Comparison of ENCODE assay signal across 13 cellular contexts in the genomic region with DNA sequence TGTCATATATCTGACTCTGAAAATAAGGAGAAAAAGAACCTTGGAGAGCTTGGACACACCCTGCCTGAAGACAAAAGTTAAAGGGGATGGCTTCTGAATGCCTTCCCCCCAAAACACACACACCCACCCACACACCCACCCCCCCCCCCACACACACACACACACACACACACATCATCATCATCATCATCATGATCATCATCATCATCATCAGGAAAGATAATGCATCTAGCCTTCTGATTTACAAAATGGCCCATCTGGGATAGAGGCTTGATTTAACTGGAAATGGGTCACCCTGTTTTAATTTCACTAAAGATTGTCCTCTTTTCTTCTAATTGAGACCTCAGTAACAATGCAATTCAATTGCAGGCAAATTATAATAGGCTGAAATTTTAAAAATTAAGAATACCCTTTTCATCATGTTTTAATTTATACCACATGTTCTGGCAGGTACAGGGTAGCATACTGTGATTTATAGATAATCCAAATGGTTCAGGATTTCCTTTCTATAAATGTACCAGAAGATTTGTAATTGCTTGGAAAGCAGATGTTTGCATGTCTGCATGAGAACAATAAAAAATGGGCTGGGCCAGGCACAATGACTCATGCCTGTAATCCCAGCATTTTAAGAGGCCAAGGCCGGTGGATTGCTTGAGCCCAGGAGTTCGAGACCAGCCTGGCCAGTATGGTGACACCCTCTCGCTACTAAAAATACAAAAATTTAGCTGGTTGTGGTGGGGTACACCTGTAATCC. TPM values are rescaled to one million over a fixed set of nuclear protein-coding genes. Genes with fewer than 3 reads are reported as not detected.
DNase-seq lines count a peak whose midpoint lies in the region; ATAC-seq and TF ChIP-seq lines count a peak whose summit lies in the region.
"Had no signal": no experiment of that assay in that cellular context is flagged by ENCODE, and none has a peak within 500 bp of the region (broad histone marks: within the 10 kb centered on the region; RNA-seq: fewer than 3 reads in every experiment).

No MANE protein-coding gene starts in this region.

- no peak overlapping the region for H2BK12ac ChIP-seq in mesenchymal stem cell (ENCODE audit: low read length in 2 of 2)

- H3K23ac ChIP-seq in mesenchymal stem cell (ENCODE audit: low read length in 2 of 2) = no peak overlapping the region

- CTCF ChIA-PET in HEK293T (lab: Yijun Ruan, JAX) = no interaction called here

- no peak overlapping the region for H3K4ac ChIP-seq in mesenchymal stem cell (ENCODE audit: low read depth in 1 of 2, low read length in 2 of 2)

- no peak overlapping the region for H4K8ac ChIP-seq in mesenchymal stem cell (ENCODE audit: low read length)

- H3K27ac ChIP-seq in SK-N-MC = peak overlapping the region; percentile 92
- peak overlapping the region; percentile 67 for H3K27ac ChIP-seq in temporal lobe (ENCODE audit: low read depth, low read length)
- no peak overlapping the region for H3K27ac ChIP-seq in mesenchymal stem cell (ENCODE audit: low read length, poor library complexity, severe bottlenecking)
- H3K27ac ChIP-seq: 22Rv1 had no signal

- H3K14ac ChIP-seq in mesenchymal stem cell (ENCODE audit: low read length in 2 of 2) = no peak overlapping the region

- H3K4me3 ChIP-seq in SK-N-MC (peak overlapping the region; percentile 15; the same call in 1 of the 2 replicates), fibroblast of pulmonary artery (replicated peaks; ENCODE audit: low read depth, low read length) (no peak overlapping the region), mesenchymal stem cell (ENCODE audit: insufficient read depth in 1 of 2, low read depth in 1 of 2, low read length in 2 of 2) (no peak overlapping the region)

- H2AFZ ChIP-seq in mesenchymal stem cell (ENCODE audit: low read depth, low read length) = no peak overlapping the region

- H2AK5ac ChIP-seq in mesenchymal stem cell (ENCODE audit: low read length, severe bottlenecking) = no peak overlapping the region

- no peak overlapping the region for H3K9ac ChIP-seq in SK-N-MC (ENCODE audit: insufficient read length)
- H3K9ac ChIP-seq in mesenchymal stem cell (ENCODE audit: low read length) = no peak overlapping the region

- no peak overlapping the region for H3K4me2 ChIP-seq in mesenchymal stem cell (ENCODE audit: low read length, poor library complexity, severe bottlenecking)

- no peak overlapping the region for H4K91ac ChIP-seq in mesenchymal stem cell (ENCODE audit: low read length)

- peaks cover 6% of the 10 kb centered on the region for H3K4me1 ChIP-seq in mesenchymal stem cell (ENCODE audit: control insufficient read depth, insufficient read depth, low read depth, low read length)

- no peak overlapping the region for H2BK5ac ChIP-seq in mesenchymal stem cell (ENCODE audit: low read depth, low read length, poor library complexity, severe bottlenecking)

- POLR2A ChIA-PET in HEK293T (lab: Yijun Ruan, JAX) = interaction anchor here (1.1 kb wide), 1 partner anchor 11 kb away, joined by 4 read pairs; no protein-coding TSS in a partner anchor

- H3K36me3 ChIP-seq in SK-N-MC (ENCODE audit: insufficient read depth, low read length) (peaks cover 16% of the 10 kb centered on the region), mesenchymal stem cell (ENCODE audit: control insufficient read depth in 1 of 2, insufficient read depth in 2 of 2, low read depth in 1 of 2, low read length in 2 of 2) (no peaks in the 10 kb centered on the region)

- WGBS in mesenchymal stem cell = 79% methylated on average over 3 of the region's 3 CpGs

- ATAC-seq in GM19023 (IDR thresholded peaks at IDR 0.05; ENCODE audit: unreplicated experiment) = no peak

- TF ChIP-seq CTCF in fibroblast of pulmonary artery (IDR thresholded peaks at IDR 0.05; ENCODE audit: low read length, missing control alignments) = no peak

- no peaks in the 10 kb centered on the region for H3K27me3 ChIP-seq in mesenchymal stem cell (ENCODE audit: control insufficient read depth in 1 of 2, insufficient read depth in 1 of 2, low read length in 2 of 2)

- H2BK15ac ChIP-seq in mesenchymal stem cell (ENCODE audit: low read depth, poor library complexity, severe bottlenecking) = no peak overlapping the region

- H3K9me3 ChIP-seq in SK-N-MC (ENCODE audit: low read depth, low read length) = 0 out of 2 replicates have a peak, but pooled peaks cover 5% of the 10 kb centered on the region
- no peaks in the 10 kb centered on the region for H3K9me3 ChIP-seq in mesenchymal stem cell (ENCODE audit: control insufficient read depth, low read length)

- no peak overlapping the region for H3K18ac ChIP-seq in mesenchymal stem cell (ENCODE audit: low read depth in 1 of 2, low read length in 2 of 2)

- no peak overlapping the region for H2BK120ac ChIP-seq in mesenchymal stem cell (ENCODE audit: low read depth, low read length)

- peak; percentile 6 for DNase-seq in DMS 273 (lab: John Stamatoyannopoulos, UW; ENCODE audit: unreplicated experiment)
- no peak for DNase-seq in DMS 273 treated with DMSO at 0.1 percent for 48 hours (lab: John Stamatoyannopoulos, UW)
- no peak for DNase-seq in SK-N-MC (ENCODE audit: low read depth, low spot score)
- peak; percentile 53 for DNase-seq in fibroblast of pulmonary artery (ENCODE audit: low read depth)
- no peak for DNase-seq in mesenchymal stem cell
- no peak for DNase-seq in HEK293T (ENCODE audit: extremely low spot score)
- DNase-seq: activated CD4-positive, alpha-beta memory T cell treated with anti-CD3 and anti-CD28 coated beads, Interleukin-2, amount 10 ng/mL, durations not matched to agents 7 days and 5 days; activated effector memory CD4-positive, alpha-beta T cell treated with anti-CD3 and anti-CD28 coated beads, Interleukin-2, amount 50 U/mL, for 16 hours; NCI-H1436 treated with DMSO at 0.1 percent for 48 hours; T1000 had no signal

- peaks cover 33% of the 10 kb centered on the region for H3K79me1 ChIP-seq in mesenchymal stem cell (replicated peaks; ENCODE audit: low read length, poor library complexity, severe bottlenecking)

TF ChIP-seq in HEK293T, 16 proteins besides CTCF, POLR2A, EP300 and RAD21:
- TF ChIP-seq ARNT (IDR thresholded peaks at IDR 0.05) (no peak), FOXM1 (IDR thresholded peaks at IDR 0.05; ENCODE audit: borderline replicate concordance) (no peak), HDGF (IDR thresholded peaks at IDR 0.05; ENCODE audit: borderline replicate concordance) (no peak), ELF4 (IDR thresholded peaks at IDR 0.05) (no peak), ZNF384 (IDR thresholded peaks at IDR 0.05) (no peak), NFRKB (IDR thresholded peaks at IDR 0.05) (no peak), CTBP1 (IDR thresholded peaks at IDR 0.05; ENCODE audit: borderline replicate concordance) (no peak), SUZ12 (IDR thresholded peaks at IDR 0.05) (no peak), SP1 (IDR thresholded peaks at IDR 0.05) (no peak), FOXA1 (IDR thresholded peaks at IDR 0.05) (no peak), LEF1 (IDR thresholded peaks at IDR 0.05; ENCODE audit: borderline replicate concordance) (no peak), TARDBP (IDR thresholded peaks at IDR 0.05) (no peak), L3MBTL2 (conservative IDR thresholded peaks at IDR 0.05) (no peak), BHLHE40 (IDR thresholded peaks at IDR 0.05; ENCODE audit: borderline replicate concordance) (no peak), FOXK2 (IDR thresholded peaks at IDR 0.05) (no peak)
- TF ChIP-seq, protein P1, sequence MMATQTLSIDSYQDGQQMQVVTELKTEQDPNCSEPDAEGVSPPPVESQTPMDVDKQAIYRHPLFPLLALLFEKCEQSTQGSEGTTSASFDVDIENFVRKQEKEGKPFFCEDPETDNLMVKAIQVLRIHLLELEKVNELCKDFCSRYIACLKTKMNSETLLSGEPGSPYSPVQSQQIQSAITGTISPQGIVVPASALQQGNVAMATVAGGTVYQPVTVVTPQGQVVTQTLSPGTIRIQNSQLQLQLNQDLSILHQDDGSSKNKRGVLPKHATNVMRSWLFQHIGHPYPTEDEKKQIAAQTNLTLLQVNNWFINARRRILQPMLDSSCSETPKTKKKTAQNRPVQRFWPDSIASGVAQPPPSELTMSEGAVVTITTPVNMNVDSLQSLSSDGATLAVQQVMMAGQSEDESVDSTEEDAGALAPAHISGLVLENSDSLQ (IDR thresholded peaks at IDR 0.05) = no peak
TF ChIP-seq in HEK293T: peak in this region for 0.

RNA-seq across cellular contexts. Expression of a gene that starts 56.5 kb away (rescaled TPM):
- 744 TPM for total RNA-seq in temporal lobe
- polyA plus RNA-seq in mesenchymal stem cell (2013, experiment 1 of 2) = 18.0 TPM
- 18.0 TPM for polyA plus RNA-seq in mesenchymal stem cell (2013, experiment 2 of 2)

Comparison
In these comparisons a context has a peak if more than half of its experiments do, and no peak if none do; other contexts are left out.
1. DNase-seq: peak in DMS 273 (single experiment) and fibroblast of pulmonary artery (single experiment); none in DMS 273 treated with DMSO at 0.1 percent for 48 hours (single experiment), SK-N-MC (single experiment), mesenchymal stem cell (single experiment) and HEK293T (single experiment).